In genomic region chr22:27381552-27381951, GRCh38 we compare ENCODE assay signal across 33 cellular contexts.
DNase-seq lines count a peak whose midpoint lies in the region; ATAC-seq and TF ChIP-seq lines count a peak whose summit lies in the region.
"Had no signal": no experiment of that assay in that cellular context is flagged by ENCODE, and none has a peak within 500 bp of the region (broad histone marks: within the 10 kb centered on the region; RNA-seq: fewer than 3 reads in every experiment).

No MANE protein-coding gene starts in this region.

- no peaks in the 10 kb centered on the region for H3K36me3 Mint-ChIP-seq in nephron progenitor cell (ENCODE audit: low read depth)
- no peaks in the 10 kb centered on the region for H3K36me3 Mint-ChIP-seq in natural killer cell treated with Interleukin-12 subunit alpha and Interleukin-12 subunit beta and Interleukin-15 and Interleukin-18, amount 100 ng/mL, for 72 hours
- H3K36me3 Mint-ChIP-seq: naive B cell; stimulated activated naive B cell treated with anti-CD40 and anti-IgM and Interleukin-4, amounts not matched to agents 10 μg/mL and 1 μg/mL and 100 μg/mL, for 72 hours had no signal

- H3K27ac Mint-ChIP-seq in nephron progenitor cell: no peak overlapping the region
- H3K27ac Mint-ChIP-seq in natural killer cell treated with Interleukin-12 subunit alpha and Interleukin-12 subunit beta and Interleukin-15 and Interleukin-18, amount 100 ng/mL, for 72 hours: no peak overlapping the region
- H3K27ac Mint-ChIP-seq: dendritic cell treated with granulocyte-macrophage colony-stimulating factor and Interleukin-4, amounts not matched to agents 40 ng/mL and 50 ng/mL, for 4 days; naive B cell; stimulated activated naive B cell treated with anti-CD40 and anti-IgM and Interleukin-4, amounts not matched to agents 10 μg/mL and 1 μg/mL and 100 μg/mL, for 72 hours had no signal

- intact Hi-C loops in PC-3 (cut with micrococcal nuclease): no loop called here

- no peak overlapping the region for H3K4me3 Mint-ChIP-seq in nephron progenitor cell
- H3K4me3 Mint-ChIP-seq in natural killer cell treated with Interleukin-12 subunit alpha and Interleukin-12 subunit beta and Interleukin-15 and Interleukin-18, amount 100 ng/mL, for 72 hours: no peak overlapping the region
- H3K4me3 Mint-ChIP-seq: dendritic cell treated with granulocyte-macrophage colony-stimulating factor and Interleukin-4, amounts not matched to agents 40 ng/mL and 50 ng/mL, for 4 days; naive B cell; stimulated activated naive B cell treated with anti-CD40 and anti-IgM and Interleukin-4, amounts not matched to agents 10 μg/mL and 1 μg/mL and 100 μg/mL, for 72 hours had no signal

- CTCF ChIA-PET in PC-3 (lab: Charles Lee): no interaction called here

- TF ChIP-seq CTCF in KMS-11 (conservative IDR thresholded peaks at IDR 0.05; ENCODE audit: low read depth, low read length) (no peak), nephron progenitor cell (IDR thresholded peaks at IDR 0.05) (no peak), PC-3 (conservative IDR thresholded peaks at IDR 0.05; ENCODE audit: low read depth, low read length) (no peak)

- no TSS peak for BruUV-seq in PC-3 (replicated peaks; lab: Mats Ljungman, UMichigan)

- peaks cover 0 to 19% (median 0%) of the 10 kb centered on the region in 11 experiments; a peak in 4 of 22 replicates for H3K27me3 ChIP-seq in BLaER1 treated with 17β-estradiol and CSF1 and Interleukin-3, amounts not matched to agents 10 nM and 100 nM
- H3K27me3 ChIP-seq in KMS-11 (ENCODE audit: insufficient read depth, low read depth) (peaks cover 7% of the 10 kb centered on the region; the same call in 1 of the 2 replicates), PC-3 (ENCODE audit: low read length) (peaks cover 10% of the 10 kb centered on the region)
- H3K27me3 ChIP-seq: upper lobe of left lung had no signal

- H3K9me2 ChIP-seq in PC-3 (replicated peaks; ENCODE audit: low read length): no peaks in the 10 kb centered on the region

- H2AFZ ChIP-seq in KMS-11 (ENCODE audit: low read depth) (no peak overlapping the region), PC-3 (ENCODE audit: low read length) (no peak overlapping the region)

- peaks cover 58% of the 10 kb centered on the region for H3K27me3 Mint-ChIP-seq in nephron progenitor cell (ENCODE audit: low read depth, poor library complexity)
- H3K27me3 Mint-ChIP-seq in natural killer cell treated with Interleukin-12 subunit alpha and Interleukin-12 subunit beta and Interleukin-15 and Interleukin-18, amount 100 ng/mL, for 72 hours: peaks cover 8 to 13% of the 10 kb centered on the region in 2 donors

- no peaks in the 10 kb centered on the region for H3F3A ChIP-seq in PC-3 (ENCODE audit: low read length, unreplicated experiment)

- POLR2A ChIA-PET in PC-3 (lab: Charles Lee; ENCODE audit: unreplicated experiment): no interaction called here

- H3K79me2 ChIP-seq in KMS-11 (ENCODE audit: insufficient read depth, low read depth) (no peaks in the 10 kb centered on the region), PC-3 (ENCODE audit: low read length) (no peaks in the 10 kb centered on the region)

- H3K9me3 ChIP-seq in BLaER1 treated with 17β-estradiol and CSF1 and Interleukin-3, amounts not matched to agents 10 nM and 100 nM (replicated peaks in 1 of 11): no peaks in the 10 kb centered on the region
- no peaks in the 10 kb centered on the region for H3K9me3 ChIP-seq in SK-N-MC (ENCODE audit: low read depth, low read length)
- no peaks in the 10 kb centered on the region for H3K9me3 ChIP-seq in PC-3 (ENCODE audit: low read length)
- H3K9me3 ChIP-seq: Caco-2, heart left ventricle, upper lobe of left lung had no signal

- DNase-seq in SK-N-MC (ENCODE audit: low read depth, low spot score) (peak; percentile 18), nephron progenitor cell (peak; percentile 33), PC-3 (no peak), hypothalamus (lab: John Stamatoyannopoulos, UW) (no peak)
- DNase-seq in natural killer cell treated with Interleukin-12 subunit alpha and Interleukin-12 subunit beta and Interleukin-15 and Interleukin-18, amount 100 ng/mL, for 72 hours (ENCODE audit: low spot score): no peak
- DNase-seq: activated CD4-positive, alpha-beta T cell treated with anti-CD3 and anti-CD28 coated beads, Interleukin-2, amount 50 U/mL, for 4 hours; activated T-cell treated with anti-CD3 and anti-CD28 coated beads, Interleukin-2, amount 50 U/mL, for 48 hours; Caco-2; central memory CD4-positive, alpha-beta T cell; DND-41; GOT3; heart left ventricle; kidney; left ventricle myocardium superior; naive B cell; NCI-H1048; NCI-H1930; NCI-H2227 treated with DMSO at 0.1 percent for 48 hours; NCI-H774; occipital lobe; stimulated activated naive B cell treated with anti-CD40 and anti-IgM and Interleukin-4, amounts not matched to agents 10 μg/mL and 1 μg/mL and 100 μg/mL, for 72 hours; substantia nigra; T-helper 2 cell; upper lobe of left lung had no signal

- no peaks in the 10 kb centered on the region for H3K36me3 ChIP-seq in BLaER1 treated with 17β-estradiol and CSF1 and Interleukin-3, amounts not matched to agents 10 nM and 100 nM
- H3K36me3 ChIP-seq in KMS-11 (ENCODE audit: insufficient read depth): no peaks in the 10 kb centered on the region
- H3K36me3 ChIP-seq in SK-N-MC (ENCODE audit: insufficient read depth, low read length): no peaks in the 10 kb centered on the region
- H3K36me3 ChIP-seq in PC-3 (ENCODE audit: low read depth, low read length): no peaks in the 10 kb centered on the region
- H3K36me3 ChIP-seq: heart left ventricle, upper lobe of left lung had no signal

- H3K9ac ChIP-seq in BLaER1 treated with 17β-estradiol and CSF1 and Interleukin-3, amounts not matched to agents 10 nM and 100 nM: peak overlapping the region in 3 of 11 experiments; percentile 11 to 19 (median 16); a peak in 2 of 22 replicates
- no peak overlapping the region for H3K9ac ChIP-seq in KMS-11
- no peak overlapping the region for H3K9ac ChIP-seq in SK-N-MC (ENCODE audit: insufficient read length)
- H3K9ac ChIP-seq in PC-3 (ENCODE audit: low read length): no peak overlapping the region

- H3K27ac ChIP-seq in BLaER1 treated with 17β-estradiol and CSF1 and Interleukin-3, amounts not matched to agents 10 nM and 100 nM: no peak overlapping the region
- no peak overlapping the region for H3K27ac ChIP-seq in KMS-11
- peak overlapping the region; percentile 78; the same call in 1 of the 2 replicates for H3K27ac ChIP-seq in SK-N-MC
- H3K27ac ChIP-seq in PC-3 (ENCODE audit: low read length): no peak overlapping the region
- H3K27ac ChIP-seq: C4-2B, heart left ventricle, skin epidermis, upper lobe of left lung had no signal

- peaks cover 14 to 75% (median 61%) of the 10 kb centered on the region in 10 experiments for H3K4me1 ChIP-seq in BLaER1 treated with 17β-estradiol and CSF1 and Interleukin-3, amounts not matched to agents 10 nM and 100 nM
- H3K4me1 ChIP-seq in KMS-11 (ENCODE audit: low read depth, poor library complexity, severe bottlenecking): peaks cover 23% of the 10 kb centered on the region
- H3K4me1 ChIP-seq in PC-3 (ENCODE audit: insufficient read depth, low read length): no peaks in the 10 kb centered on the region
- H3K4me1 ChIP-seq: Caco-2, heart left ventricle had no signal

- H4K20me1 ChIP-seq in BLaER1 treated with 17β-estradiol and CSF1 and Interleukin-3, amounts not matched to agents 10 nM and 100 nM: no peaks in the 10 kb centered on the region
- no peaks in the 10 kb centered on the region for H4K20me1 ChIP-seq in KMS-11 (ENCODE audit: insufficient read depth)
- H4K20me1 ChIP-seq in PC-3 (ENCODE audit: low read length): no peaks in the 10 kb centered on the region

- peaks cover 4% of the 10 kb centered on the region for H3K9me3 Mint-ChIP-seq in nephron progenitor cell
- no peaks in the 10 kb centered on the region for H3K9me3 Mint-ChIP-seq in natural killer cell treated with Interleukin-12 subunit alpha and Interleukin-12 subunit beta and Interleukin-15 and Interleukin-18, amount 100 ng/mL, for 72 hours
- H3K9me3 Mint-ChIP-seq: dendritic cell treated with granulocyte-macrophage colony-stimulating factor and Interleukin-4, amounts not matched to agents 40 ng/mL and 50 ng/mL, for 4 days; stimulated activated naive B cell treated with anti-CD40 and anti-IgM and Interleukin-4, amounts not matched to agents 10 μg/mL and 1 μg/mL and 100 μg/mL, for 72 hours had no signal

- H3K4me2 ChIP-seq in BLaER1 treated with 17β-estradiol and CSF1 and Interleukin-3, amounts not matched to agents 10 nM and 100 nM: peak overlapping the region in 10 of 11 experiments; percentile 27 to 91 (median 87); a peak in 18 of 22 replicates
- H3K4me2 ChIP-seq in KMS-11 (peak overlapping the region; percentile 2; the same call in 1 of the 2 replicates), PC-3 (ENCODE audit: low read length) (no peak overlapping the region)

- no peak overlapping the region for H3K4me3 ChIP-seq in BLaER1 treated with 17β-estradiol and CSF1 and Interleukin-3, amounts not matched to agents 10 nM and 100 nM
- H3K4me3 ChIP-seq in KMS-11 (IDR thresholded peaks at IDR 0.05; ENCODE audit: insufficient read depth, low read depth, low read length): no peak overlapping the region
- H3K4me3 ChIP-seq in SK-N-MC: peak overlapping the region; percentile 46
- no peak overlapping the region for H3K4me3 ChIP-seq in PC-3 (ENCODE audit: low read length)
- H3K4me3 ChIP-seq: heart left ventricle, skin epidermis, upper lobe of left lung had no signal

- H3K4me1 Mint-ChIP-seq in nephron progenitor cell: peaks cover 48% of the 10 kb centered on the region
- H3K4me1 Mint-ChIP-seq in natural killer cell treated with Interleukin-12 subunit alpha and Interleukin-12 subunit beta and Interleukin-15 and Interleukin-18, amount 100 ng/mL, for 72 hours (ENCODE audit: low read depth in 2 of 2): no peaks in the 10 kb centered on the region
- H3K4me1 Mint-ChIP-seq: naive B cell; stimulated activated naive B cell treated with anti-CD40 and anti-IgM and Interleukin-4, amounts not matched to agents 10 μg/mL and 1 μg/mL and 100 μg/mL, for 72 hours had no signal

- ATAC-seq in PC-3 (no peak), HG03175 (IDR thresholded peaks at IDR 0.05; ENCODE audit: unreplicated experiment) (no peak)
- no peak for ATAC-seq in natural killer cell treated with Interleukin-12 subunit alpha and Interleukin-12 subunit beta and Interleukin-15 and Interleukin-18, amount 100 ng/mL, for 72 hours
- ATAC-seq: activated CD4-positive, CD25-positive, alpha-beta regulatory T cell treated with anti-CD3 and anti-CD28 coated beads, Interleukin-2, amount 50 U/mL, for 24 hours; esophagus mucosa; heart left ventricle; left ventricle myocardium superior; SK-N-SH treated with all-trans-retinoic acid at 6 μM for 48 hours; stimulated activated naive B cell treated with anti-CD40 and anti-IgM and Interleukin-4, amounts not matched to agents 10 μg/mL and 1 μg/mL and 100 μg/mL, for 72 hours had no signal

Comparison
In these comparisons a context has a peak if more than half of its experiments do, and no peak if none do; other contexts are left out.
1. DNase-seq: peak in SK-N-MC (single experiment) and nephron progenitor cell (single experiment); none in PC-3 (single experiment), hypothalamus (0 of 51) and natural killer cell treated with Interleukin-12 subunit alpha and Interleukin-12 subunit beta and Interleukin-15 and Interleukin-18, amount 100 ng/mL, for 72 hours (single experiment).